ENCODE assay signal across 1 cellular context in genomic region chr12:101628669-101629068, GRCh38.
TF ChIP-seq lines count a peak whose summit lies in the region.

No MANE protein-coding gene starts in this region.

TF ChIP-seq in GM23338, 12 proteins besides CTCF, POLR2A, EP300 and RAD21 (continued from another document):
- TF ChIP-seq, protein P1, sequence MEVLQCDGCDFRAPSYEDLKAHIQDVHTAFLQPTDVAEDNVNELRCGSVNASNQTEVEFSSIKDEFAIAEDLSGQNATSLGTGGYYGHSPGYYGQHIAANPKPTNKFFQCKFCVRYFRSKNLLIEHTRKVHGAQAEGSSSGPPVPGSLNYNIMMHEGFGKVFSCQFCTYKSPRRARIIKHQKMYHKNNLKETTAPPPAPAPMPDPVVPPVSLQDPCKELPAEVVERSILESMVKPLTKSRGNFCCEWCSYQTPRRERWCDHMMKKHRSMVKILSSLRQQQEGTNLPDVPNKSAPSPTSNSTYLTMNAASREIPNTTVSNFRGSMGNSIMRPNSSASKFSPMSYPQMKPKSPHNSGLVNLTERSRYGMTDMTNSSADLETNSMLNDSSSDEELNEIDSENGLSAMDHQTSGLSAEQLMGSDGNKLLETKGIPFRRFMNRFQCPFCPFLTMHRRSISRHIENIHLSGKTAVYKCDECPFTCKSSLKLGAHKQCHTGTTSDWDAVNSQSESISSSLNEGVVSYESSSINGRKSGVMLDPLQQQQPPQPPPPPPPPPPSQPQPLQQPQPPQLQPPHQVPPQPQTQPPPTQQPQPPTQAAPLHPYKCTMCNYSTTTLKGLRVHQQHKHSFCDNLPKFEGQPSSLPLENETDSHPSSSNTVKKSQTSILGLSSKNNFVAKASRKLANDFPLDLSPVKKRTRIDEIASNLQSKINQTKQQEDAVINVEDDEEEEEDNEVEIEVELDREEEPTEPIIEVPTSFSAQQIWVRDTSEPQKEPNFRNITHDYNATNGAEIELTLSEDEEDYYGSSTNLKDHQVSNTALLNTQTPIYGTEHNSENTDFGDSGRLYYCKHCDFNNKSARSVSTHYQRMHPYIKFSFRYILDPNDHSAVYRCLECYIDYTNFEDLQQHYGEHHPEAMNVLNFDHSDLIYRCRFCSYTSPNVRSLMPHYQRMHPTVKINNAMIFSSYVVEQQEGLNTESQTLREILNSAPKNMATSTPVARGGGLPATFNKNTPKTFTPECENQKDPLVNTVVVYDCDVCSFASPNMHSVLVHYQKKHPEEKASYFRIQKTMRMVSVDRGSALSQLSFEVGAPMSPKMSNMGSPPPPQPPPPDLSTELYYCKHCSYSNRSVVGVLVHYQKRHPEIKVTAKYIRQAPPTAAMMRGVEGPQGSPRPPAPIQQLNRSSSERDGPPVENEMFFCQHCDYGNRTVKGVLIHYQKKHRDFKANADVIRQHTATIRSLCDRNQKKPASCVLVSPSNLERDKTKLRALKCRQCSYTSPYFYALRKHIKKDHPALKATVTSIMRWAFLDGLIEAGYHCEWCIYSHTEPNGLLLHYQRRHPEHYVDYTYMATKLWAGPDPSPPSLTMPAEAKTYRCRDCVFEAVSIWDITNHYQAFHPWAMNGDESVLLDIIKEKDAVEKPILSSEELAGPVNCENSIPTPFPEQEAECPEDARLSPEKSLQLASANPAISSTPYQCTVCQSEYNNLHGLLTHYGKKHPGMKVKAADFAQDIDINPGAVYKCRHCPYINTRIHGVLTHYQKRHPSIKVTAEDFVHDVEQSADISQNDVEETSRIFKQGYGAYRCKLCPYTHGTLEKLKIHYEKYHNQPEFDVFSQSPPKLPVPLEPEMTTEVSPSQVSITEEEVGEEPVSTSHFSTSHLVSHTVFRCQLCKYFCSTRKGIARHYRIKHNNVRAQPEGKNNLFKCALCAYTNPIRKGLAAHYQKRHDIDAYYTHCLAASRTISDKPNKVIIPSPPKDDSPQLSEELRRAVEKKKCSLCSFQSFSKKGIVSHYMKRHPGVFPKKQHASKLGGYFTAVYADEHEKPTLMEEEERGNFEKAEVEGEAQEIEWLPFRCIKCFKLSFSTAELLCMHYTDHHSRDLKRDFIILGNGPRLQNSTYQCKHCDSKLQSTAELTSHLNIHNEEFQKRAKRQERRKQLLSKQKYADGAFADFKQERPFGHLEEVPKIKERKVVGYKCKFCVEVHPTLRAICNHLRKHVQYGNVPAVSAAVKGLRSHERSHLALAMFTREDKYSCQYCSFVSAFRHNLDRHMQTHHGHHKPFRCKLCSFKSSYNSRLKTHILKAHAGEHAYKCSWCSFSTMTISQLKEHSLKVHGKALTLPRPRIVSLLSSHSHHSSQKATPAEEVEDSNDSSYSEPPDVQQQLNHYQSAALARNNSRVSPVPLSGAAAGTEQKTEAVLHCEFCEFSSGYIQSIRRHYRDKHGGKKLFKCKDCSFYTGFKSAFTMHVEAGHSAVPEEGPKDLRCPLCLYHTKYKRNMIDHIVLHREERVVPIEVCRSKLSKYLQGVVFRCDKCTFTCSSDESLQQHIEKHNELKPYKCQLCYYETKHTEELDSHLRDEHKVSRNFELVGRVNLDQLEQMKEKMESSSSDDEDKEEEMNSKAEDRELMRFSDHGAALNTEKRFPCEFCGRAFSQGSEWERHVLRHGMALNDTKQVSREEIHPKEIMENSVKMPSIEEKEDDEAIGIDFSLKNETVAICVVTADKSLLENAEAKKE (CRISPR knock-in tag; IDR thresholded peaks at IDR 0.05) = no peak
- TF ChIP-seq CREB1 (CRISPR knock-in tag; IDR thresholded peaks at IDR 0.05; ENCODE audit: low read depth) (no peak), EZH2 (IDR thresholded peaks at IDR 0.05; ENCODE audit: low read depth, unreplicated experiment) (no peak), JUNB (IDR thresholded peaks at IDR 0.05; ENCODE audit: unreplicated experiment) (no peak), STAT1 (IDR thresholded peaks at IDR 0.05; ENCODE audit: unreplicated experiment) (no peak), EZH2phosphoT487 (IDR thresholded peaks at IDR 0.05; ENCODE audit: unreplicated experiment) (no peak), NANOG (IDR thresholded peaks at IDR 0.05; ENCODE audit: borderline replicate concordance) (no peak)
TF ChIP-seq in GM23338: peak in this region for 0.
